8 cellular contexts compared by ENCODE assay signal in the genomic region with DNA sequence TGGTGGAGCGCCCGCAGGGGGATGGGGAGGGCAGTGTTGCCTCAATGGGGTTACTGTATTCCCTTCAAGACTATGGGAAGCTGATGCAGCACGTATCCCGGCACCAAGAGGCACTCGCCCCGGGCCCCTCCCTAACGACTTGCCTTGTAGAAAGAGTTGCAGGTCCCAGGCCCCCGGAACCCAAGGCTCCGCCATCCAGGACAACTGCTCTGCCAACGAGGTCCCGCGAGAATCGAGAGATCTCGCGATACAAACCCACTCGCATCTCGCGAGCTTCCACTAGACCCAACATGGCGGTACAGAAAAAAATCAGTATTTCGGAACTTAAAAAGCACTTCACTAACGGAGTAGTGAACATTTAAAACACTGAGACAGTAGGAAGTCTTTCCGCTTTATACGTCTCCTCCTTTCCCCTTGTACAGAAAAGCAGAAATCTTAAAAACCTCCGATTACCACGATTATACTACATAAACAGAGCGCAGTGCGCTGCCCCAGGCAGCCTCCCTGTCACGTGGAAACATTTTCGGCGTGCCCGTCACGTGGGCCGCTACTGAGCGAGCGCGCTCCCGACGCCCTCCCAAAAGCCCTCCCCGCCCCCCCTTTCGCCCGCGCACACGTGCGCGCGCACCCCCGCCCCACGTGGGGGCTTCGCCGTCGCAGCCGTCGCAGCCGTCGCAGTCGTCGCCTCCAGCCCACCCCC. TPM values are rescaled to one million over a fixed set of nuclear protein-coding genes. Genes with fewer than 3 reads are reported as not detected.
A peak's percentile ranks its signal among the peaks of the same experiment; 100 is the strongest.
DNase-seq lines count a peak whose midpoint lies in the region; ATAC-seq, FAIRE-seq and TF ChIP-seq lines count a peak whose summit lies in the region.

Gene ZZZ3 (minus strand): TSS at position 217 of the 700 bp plus-strand sequence. CDS start 49,304 bp downstream, outside the sequence.

- DNase-seq in NCI-H1930 (lab: John Stamatoyannopoulos, UW): peak; percentile 83 to 91
- peak; percentile 88 for DNase-seq in T-helper 2 cell treated with Interferon-gamma antibody and Interleukin-4, amounts not matched to agents 5 μg/mL and 100 μg/mL, for 36 hours (ENCODE audit: low spot score)
- peak; percentile 77 for DNase-seq in astrocyte (ENCODE audit: low read depth)
- peak; percentile 88 for DNase-seq in hepatic stellate cell (ENCODE audit: low spot score)
- peak; percentile 89 for DNase-seq in renal cortical epithelial cell (ENCODE audit: low read depth)
- DNase-seq in cortex of kidney (lab: John Stamatoyannopoulos, UW): no peak

- peaks cover 42% of the 10 kb centered on the region for H4K20me1 ChIP-seq in astrocyte (ENCODE audit: insufficient read depth, low read length)

- peaks cover 8% of the 10 kb centered on the region for H3K36me3 Mint-ChIP-seq in T-helper 2 cell treated with Interferon-gamma antibody and Interleukin-4, amounts not matched to agents 5 μg/mL and 100 μg/mL, for 36 hours (ENCODE audit: low read depth)
- H3K36me3 Mint-ChIP-seq in astrocyte (ENCODE audit: low read depth, unreplicated experiment): no peaks in the 10 kb centered on the region

- H3K36me3 ChIP-seq in astrocyte (ENCODE audit: insufficient read depth, low read length): peaks cover 2% of the 10 kb centered on the region

- H3K4me1 Mint-ChIP-seq in T-helper 2 cell treated with Interferon-gamma antibody and Interleukin-4, amounts not matched to agents 5 μg/mL and 100 μg/mL, for 36 hours (ENCODE audit: low read depth): peaks cover 27% of the 10 kb centered on the region
- peaks cover 24% of the 10 kb centered on the region for H3K4me1 Mint-ChIP-seq in astrocyte (ENCODE audit: low read depth, unreplicated experiment)

- peaks cover 49% of the 10 kb centered on the region for H3K79me2 ChIP-seq in astrocyte (ENCODE audit: insufficient read depth, low read length)

- no peak for TF ChIP-seq CTCF in astrocyte (IDR thresholded peaks at IDR 0.05; ENCODE audit: insufficient read depth, low read depth, low read length)

- peak within 1 kb of the TSS; percentile 93 for H3K27ac Mint-ChIP-seq in T-helper 2 cell treated with Interferon-gamma antibody and Interleukin-4, amounts not matched to agents 5 μg/mL and 100 μg/mL, for 36 hours
- H3K27ac Mint-ChIP-seq in astrocyte (ENCODE audit: unreplicated experiment): peak within 1 kb of the TSS; percentile 96

- H3K27me3 Mint-ChIP-seq in T-helper 2 cell treated with Interferon-gamma antibody and Interleukin-4, amounts not matched to agents 5 μg/mL and 100 μg/mL, for 36 hours (ENCODE audit: low read depth): no peaks in the 10 kb centered on the region
- H3K27me3 Mint-ChIP-seq in astrocyte (ENCODE audit: low read depth, unreplicated experiment): no peaks in the 10 kb centered on the region

- no peak for FAIRE-seq in astrocyte (lab: Jason Lieb, UNC)

- ATAC-seq in GM18502 (IDR thresholded peaks at IDR 0.05; ENCODE audit: poor library complexity, unreplicated experiment): peak; percentile 77
- ATAC-seq in HG02970 (IDR thresholded peaks at IDR 0.05; ENCODE audit: low FRiP score, unreplicated experiment): peak; percentile 70

- H3K4me3 ChIP-seq in astrocyte (ENCODE audit: insufficient read depth, low read depth, low read length): peak within 1 kb of the TSS; percentile 98

- no peaks in the 10 kb centered on the region for H3K27me3 ChIP-seq in astrocyte (ENCODE audit: insufficient read depth, low read length)

- peak within 1 kb of the TSS; percentile 90 for H3K4me3 Mint-ChIP-seq in T-helper 2 cell treated with Interferon-gamma antibody and Interleukin-4, amounts not matched to agents 5 μg/mL and 100 μg/mL, for 36 hours
- H3K4me3 Mint-ChIP-seq in astrocyte (ENCODE audit: unreplicated experiment): peak within 1 kb of the TSS; percentile 95

- H3K4me2 ChIP-seq in astrocyte (ENCODE audit: low read length): peak within 1 kb of the TSS; percentile 98

- H3K9me3 ChIP-seq in astrocyte (ENCODE audit: insufficient read depth, low read depth, low read length): no peaks in the 10 kb centered on the region

- H3K9me3 Mint-ChIP-seq in T-helper 2 cell treated with Interferon-gamma antibody and Interleukin-4, amounts not matched to agents 5 μg/mL and 100 μg/mL, for 36 hours: no peaks in the 10 kb centered on the region
- H3K9me3 Mint-ChIP-seq in astrocyte (ENCODE audit: unreplicated experiment): no peaks in the 10 kb centered on the region

- peaks cover 11% of the 10 kb centered on the region for H3K4me1 ChIP-seq in astrocyte (ENCODE audit: insufficient read depth, low read length)

- peak within 1 kb of the TSS; percentile 94 for H3K9ac ChIP-seq in astrocyte (ENCODE audit: low read length)

- peak within 1 kb of the TSS; percentile 95 for H2AFZ ChIP-seq in astrocyte (ENCODE audit: low read depth, low read length)

- peak within 1 kb of the TSS; percentile 97 for H3K27ac ChIP-seq in astrocyte (ENCODE audit: low read depth, low read length)

RNA-seq across cellular contexts. Expression of gene ZZZ3, which starts in this region (rescaled TPM):
- total RNA-seq in astrocyte: 40.0 and 48.4 TPM in 2 replicates
- 88.9 and 118 TPM in 2 replicates for total RNA-seq in renal cortical epithelial cell
